Comparison of ENCODE assay signal across 8 cellular contexts in the genomic region with DNA sequence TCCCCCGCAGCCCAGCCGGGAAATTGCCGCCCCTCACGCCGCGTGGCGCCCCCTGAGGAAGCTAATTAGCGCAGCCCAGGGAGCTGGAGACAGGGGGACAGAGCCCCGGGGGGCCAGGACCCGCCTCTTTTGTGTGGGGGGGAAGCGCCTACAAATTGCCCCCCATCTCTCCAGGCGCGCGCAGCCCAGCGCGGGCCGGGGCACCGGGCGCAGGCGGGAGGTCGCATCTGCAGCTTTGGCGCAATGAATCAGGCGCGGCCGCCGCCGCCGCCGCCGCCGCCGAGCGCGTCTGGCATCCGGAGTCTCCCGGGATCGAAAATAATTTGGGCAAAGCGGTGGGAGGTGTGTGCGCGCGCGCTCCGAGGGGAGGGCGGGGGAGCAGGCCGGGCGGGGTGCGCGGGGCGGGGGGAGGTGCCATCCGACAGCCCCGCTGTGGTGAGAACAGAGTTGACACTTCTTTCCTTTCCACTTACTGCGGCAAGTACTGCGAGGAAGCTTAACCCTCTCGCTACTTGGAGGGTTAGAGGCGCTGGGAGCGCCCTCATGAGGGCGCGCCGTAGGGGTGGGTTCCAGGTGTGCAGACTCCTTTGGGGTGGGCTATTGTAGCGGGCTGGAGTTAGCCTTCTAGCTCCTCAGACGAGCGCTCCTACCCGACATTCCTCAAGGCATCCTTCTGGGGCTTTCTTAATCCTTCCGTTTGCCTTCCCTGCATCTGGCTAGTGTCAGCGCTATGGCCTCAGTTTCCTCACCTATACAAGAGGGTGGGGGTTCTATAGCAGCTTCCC.
DNase-seq lines count a peak whose midpoint lies in the region; TF ChIP-seq lines count a peak whose summit lies in the region.

No MANE protein-coding gene starts in this region.

- H2AK5ac ChIP-seq in neuronal stem cell (ENCODE audit: low read depth, low read length), result peak overlapping the region; percentile 90

- H3K4ac ChIP-seq in neuronal stem cell (ENCODE audit: low read length), result no peak overlapping the region

- H2BK5ac ChIP-seq in neuronal stem cell (ENCODE audit: low read length), result no peak overlapping the region

- H3K79me2 ChIP-seq in OCI-LY3 (ENCODE audit: low read length), result no peaks in the 10 kb centered on the region

- TF ChIP-seq POLR2A in transverse colon (IDR thresholded peaks at IDR 0.05), result no peak

- peak overlapping the region; percentile 87 for H3K4me3 ChIP-seq in OCI-LY3 (ENCODE audit: low read length)
- H3K4me3 ChIP-seq in foreskin fibroblast (ENCODE audit: low read depth in 1 of 2, low read length in 2 of 2), result peak overlapping the region; percentile 49 to 51
- H3K4me3 ChIP-seq in neuronal stem cell (ENCODE audit: low read length in 2 of 2), result peak overlapping the region; percentile 42 to 60
- peak overlapping the region; percentile 31 to 59 (median 42) for H3K4me3 ChIP-seq in transverse colon

- H3K23ac ChIP-seq in neuronal stem cell (ENCODE audit: low read depth, low read length, poor library complexity), result peak overlapping the region; percentile 67

- no peak for TF ChIP-seq EP300 in transverse colon (IDR thresholded peaks at IDR 0.05; ENCODE audit: low read depth)

- H3K9me3 ChIP-seq in OCI-LY3 (ENCODE audit: insufficient read depth, low read length) (no peaks in the 10 kb centered on the region), neuronal stem cell (replicated peaks in 1 of 2; ENCODE audit: control insufficient read depth in 2 of 2, insufficient read depth in 1 of 2, low read depth in 1 of 2, low read length in 2 of 2) (no peaks in the 10 kb centered on the region), transverse colon (no peaks in the 10 kb centered on the region)

- H3K14ac ChIP-seq in neuronal stem cell (ENCODE audit: low read length), result no peak overlapping the region

- peak overlapping the region; percentile 87 for H2BK15ac ChIP-seq in neuronal stem cell (ENCODE audit: low read length)

- no peak overlapping the region for H4K8ac ChIP-seq in neuronal stem cell (ENCODE audit: low read depth, low read length)

- DNase-seq in Calu3 (peak; percentile 46), HFFc6 (no peak), foreskin fibroblast (peak in 1 of 2 donors; percentile 66), neuronal stem cell (ENCODE audit: low spot score) (peak; percentile 73), transverse colon (peak; percentile 44), NCI-H2107 treated with DMSO at 0.1 percent for 48 hours (lab: John Stamatoyannopoulos, UW; ENCODE audit: unreplicated experiment) (no peak)
- DNase-seq in activated T-helper 9 cell treated with anti-CD3 and anti-CD28 coated beads, Interleukin-2, amount 50 U/mL, for 16 hours (ENCODE audit: low read depth), result peak; percentile 39

- H3K9me3 Mint-ChIP-seq in Calu3 (ENCODE audit: low read depth, unreplicated experiment) (no peaks in the 10 kb centered on the region), HFFc6 (no peaks in the 10 kb centered on the region)

- H3K79me1 ChIP-seq in neuronal stem cell (ENCODE audit: low read depth, low read length), result no peaks in the 10 kb centered on the region

- BruUV-seq in Calu3 (replicated peaks; lab: Mats Ljungman, UMichigan), result no TSS peak

- H3K27me3 ChIP-seq in OCI-LY3 (ENCODE audit: low read depth, low read length) (peaks cover 18% of the 10 kb centered on the region), neuronal stem cell (ENCODE audit: control insufficient read depth in 3 of 3, insufficient read depth in 3 of 3, low read depth in 1 of 3, low read length in 3 of 3) (no peaks in the 10 kb centered on the region), transverse colon (peaks cover 30% of the 10 kb centered on the region)

- H3K4me1 ChIP-seq in OCI-LY3 (ENCODE audit: low read length), result peaks cover 12% of the 10 kb centered on the region
- peaks cover 30 to 37% of the 10 kb centered on the region in 2 donors for H3K4me1 ChIP-seq in neuronal stem cell (ENCODE audit: control insufficient read depth in 2 of 2, insufficient read depth in 1 of 2, low read depth in 1 of 2, low read length in 2 of 2)
- H3K4me1 ChIP-seq in transverse colon, result peaks cover 13 to 40% (median 35%) of the 10 kb centered on the region in 4 donors

- in situ Hi-C loops in transverse colon (cut with MboI; ENCODE audit: low pct_ligation_motif_present in 1 of 4, low pct_unique_long_range_greater_than_20kb in 1 of 4, low sequenced_read_pairs in 3 of 4), result no loop called here

- H3K27ac Mint-ChIP-seq in Calu3 (ENCODE audit: unreplicated experiment), result no peak overlapping the region
- H3K27ac Mint-ChIP-seq in HFFc6, result peak overlapping the region; percentile 77; the same call in 1 of the 2 replicates

- H2BK12ac ChIP-seq in neuronal stem cell (ENCODE audit: low read length), result peak overlapping the region; percentile 53

- H3K4me1 Mint-ChIP-seq in Calu3 (ENCODE audit: low read depth, unreplicated experiment), result peaks cover 16% of the 10 kb centered on the region
- H3K4me1 Mint-ChIP-seq in HFFc6 (ENCODE audit: low read depth), result peaks cover 20% of the 10 kb centered on the region

- CTCF ChIA-PET in Calu3 (lab: Charles Lee), result interaction anchor here (0.5 to 2.0 kb wide), 7 partner anchors 21 to 96 kb away, joined by 3 to 10 read pairs (median 5); no protein-coding TSS in a partner anchor

- no peak overlapping the region; the same call in 1 of the 2 replicates for H2AFZ ChIP-seq in OCI-LY3 (ENCODE audit: low read depth, low read length)
- peak overlapping the region; percentile 65 for H2AFZ ChIP-seq in neuronal stem cell (ENCODE audit: low read length)

- H3K18ac ChIP-seq in neuronal stem cell (ENCODE audit: low read length), result peak overlapping the region; percentile 93

- H3K36me3 Mint-ChIP-seq in Calu3 (ENCODE audit: insufficient read depth, unreplicated experiment), result peaks cover 9% of the 10 kb centered on the region
- no peaks in the 10 kb centered on the region for H3K36me3 Mint-ChIP-seq in HFFc6 (ENCODE audit: low read depth)

- peak overlapping the region; percentile 86 for H3K4me2 ChIP-seq in OCI-LY3 (ENCODE audit: low read length)
- H3K4me2 ChIP-seq in neuronal stem cell (ENCODE audit: insufficient read depth, low read length, poor library complexity, severe bottlenecking), result peak overlapping the region; percentile 79

- H3K36me3 ChIP-seq in OCI-LY3 (replicated peaks; ENCODE audit: low read depth, low read length) (no peaks in the 10 kb centered on the region), neuronal stem cell (replicated peaks in 1 of 2; ENCODE audit: control insufficient read depth in 2 of 2, insufficient read depth in 2 of 2, low read length in 2 of 2) (no peaks in the 10 kb centered on the region), transverse colon (no peaks in the 10 kb centered on the region)

- no peaks in the 10 kb centered on the region for H4K20me1 ChIP-seq in OCI-LY3 (ENCODE audit: insufficient read depth, low read length)

- H3K27me3 Mint-ChIP-seq in Calu3 (ENCODE audit: unreplicated experiment) (peaks cover 28% of the 10 kb centered on the region), HFFc6 (ENCODE audit: insufficient read depth) (peaks cover 3% of the 10 kb centered on the region)

- H3K9ac ChIP-seq in OCI-LY3 (ENCODE audit: low read length) (peak overlapping the region; percentile 38), neuronal stem cell (ENCODE audit: low read depth, low read length, poor library complexity) (no peak overlapping the region)

- no peak overlapping the region for H2BK120ac ChIP-seq in neuronal stem cell (ENCODE audit: low read depth, low read length)

- intact Hi-C loops in Calu3 (cut with micrococcal nuclease; ENCODE audit: unreplicated experiment) (no loop called here), transverse colon (cut with DNase I; ENCODE audit: low total_unique reads) (no loop called here)

- no CpG with 5 or more reads among the region's 65 CpGs for WGBS in neuronal stem cell (ENCODE audit: extremely low coverage in 2 of 2, insufficient read length in 2 of 2, insufficient replicate concordance in 1 of 2), 2 donors
- WGBS in transverse colon (ENCODE audit: low coverage in 1 of 2), 2 donors, result 0% methylated on average over 2 to 50 of the region's 65 CpGs

- no peak overlapping the region for H3K27ac ChIP-seq in OCI-LY3 (ENCODE audit: low read length)
- H3K27ac ChIP-seq in neuronal stem cell (replicated peaks; ENCODE audit: low read length), result peak overlapping the region; percentile 72
- peak overlapping the region; percentile 26 to 66 (median 52) for H3K27ac ChIP-seq in transverse colon

- H4K91ac ChIP-seq in neuronal stem cell (ENCODE audit: low read depth, low read length, poor library complexity), result peak overlapping the region; percentile 62

- peak overlapping the region; percentile 71 for H3K4me3 Mint-ChIP-seq in Calu3 (ENCODE audit: low read depth, unreplicated experiment)
- H3K4me3 Mint-ChIP-seq in HFFc6, result peak overlapping the region; percentile 71

- TF ChIP-seq CTCF in Calu3 (IDR thresholded peaks at IDR 0.05; ENCODE audit: unreplicated experiment), result no peak
- TF ChIP-seq CTCF in HFFc6 (IDR thresholded peaks at IDR 0.05), result peak; percentile 52; the same call in 1 of the 2 replicates
- TF ChIP-seq CTCF in OCI-LY3 (IDR thresholded peaks at IDR 0.05; ENCODE audit: low read depth, low read length), result peak; percentile 37
- peak; percentile 29 for TF ChIP-seq CTCF in foreskin fibroblast (IDR thresholded peaks at IDR 0.05; ENCODE audit: low read depth, low read length)
- no peak for TF ChIP-seq CTCF in transverse colon (IDR thresholded peaks at IDR 0.05)

Comparison
In these comparisons a context has a peak if more than half of its experiments do, and no peak if none do; other contexts are left out.
1. DNase-seq: peak in Calu3 (single experiment), activated T-helper 9 cell treated with anti-CD3 and anti-CD28 coated beads, Interleukin-2, amount 50 U/mL, for 16 hours (single experiment), neuronal stem cell (single experiment) and transverse colon (single experiment); none in HFFc6 (single experiment) and NCI-H2107 treated with DMSO at 0.1 percent for 48 hours (single experiment).
2. CTCF ChIP-seq: peak in HFFc6 (single experiment), OCI-LY3 (single experiment) and foreskin fibroblast (single experiment); none in Calu3 (single experiment) and transverse colon (0 of 5).
3. Peak in every context shown above with its lines, with median percentiles within 50 percentile points of each other: H3K4me3 ChIP-seq.